In genomic region chr7:157228864-157229422, GRCh38 we compare ENCODE assay signal across 8 cellular contexts.
DNase-seq lines count a peak whose midpoint lies in the region; ATAC-seq and TF ChIP-seq lines count a peak whose summit lies in the region.

No MANE protein-coding gene starts in this region.

- H3K36me3 ChIP-seq in CD4-positive, CD25-positive, alpha-beta regulatory T cell (ENCODE audit: control insufficient read depth, insufficient read depth, low read length), result peaks cover 70% of the 10 kb centered on the region

- H3K4me3 Mint-ChIP-seq in CD4-positive, CD25-positive, alpha-beta regulatory T cell, result no peak overlapping the region
- H3K4me3 Mint-ChIP-seq in T-helper 17 cell, result no peak overlapping the region

- in situ Hi-C loops in GM13977 (cut with MboI; ENCODE audit: low pct_unique_long_range_greater_than_20kb, low sequenced_read_pairs, unreplicated experiment), result no loop called here

- peak; percentile 53 for TF ChIP-seq CTCF in GM13977 (IDR thresholded peaks at IDR 0.05; ENCODE audit: extremely low read depth, insufficient read depth, missing control alignments)

- no peaks in the 10 kb centered on the region for H3K9me3 ChIP-seq in CD4-positive, CD25-positive, alpha-beta regulatory T cell (ENCODE audit: control insufficient read depth in 2 of 2, low read length in 2 of 2)
- no peaks in the 10 kb centered on the region for H3K9me3 ChIP-seq in T-helper 17 cell (ENCODE audit: control insufficient read depth, low read length, poor library complexity, severe bottlenecking)

- H3K9me3 Mint-ChIP-seq in CD4-positive, CD25-positive, alpha-beta regulatory T cell, result no peaks in the 10 kb centered on the region

- no peak for ATAC-seq in CD4-positive, CD25-positive, alpha-beta regulatory T cell (ENCODE audit: low read depth in 2 of 2)
- ATAC-seq in T-helper 17 cell, result peak; percentile 58
- no peak for ATAC-seq in HG03457 (IDR thresholded peaks at IDR 0.05; ENCODE audit: unreplicated experiment)
- ATAC-seq in GM18520 (IDR thresholded peaks at IDR 0.05; ENCODE audit: unreplicated experiment), result no peak

- intact Hi-C loops in posterior vena cava (cut with DNase I), result no loop called here

- peaks cover 36% of the 10 kb centered on the region for H3K36me3 Mint-ChIP-seq in CD4-positive, CD25-positive, alpha-beta regulatory T cell
- peaks cover 2% of the 10 kb centered on the region for H3K36me3 Mint-ChIP-seq in T-helper 17 cell (ENCODE audit: low read depth)

- H3K27me3 ChIP-seq in CD4-positive, CD25-positive, alpha-beta regulatory T cell (ENCODE audit: control insufficient read depth, insufficient read depth, low read length), result no peaks in the 10 kb centered on the region

- no peak overlapping the region for H3K27ac Mint-ChIP-seq in CD4-positive, CD25-positive, alpha-beta regulatory T cell
- H3K27ac Mint-ChIP-seq in T-helper 17 cell, result no peak overlapping the region

- no peak overlapping the region for H3K4me3 ChIP-seq in CD4-positive, CD25-positive, alpha-beta regulatory T cell (ENCODE audit: low read depth, low read length)

- H3K4me1 Mint-ChIP-seq in CD4-positive, CD25-positive, alpha-beta regulatory T cell, result no peaks in the 10 kb centered on the region
- peaks cover 2% of the 10 kb centered on the region for H3K4me1 Mint-ChIP-seq in T-helper 17 cell

- peak in 2 of 3 donors; percentile 17 to 47 for DNase-seq in CD4-positive, CD25-positive, alpha-beta regulatory T cell
- DNase-seq in GM13977 (ENCODE audit: low spot score), result no peak
- DNase-seq in T-helper 17 cell, result peak in 1 of 3 donors; percentile 9
- DNase-seq in glomerular visceral epithelial cell (ENCODE audit: extremely low spot score), result peak; percentile 7
- DNase-seq in posterior vena cava (ENCODE audit: low spot score), result no peak
- DNase-seq in DMS153 treated with DMSO at 0.1 percent for 48 hours (lab: John Stamatoyannopoulos, UW; ENCODE audit: unreplicated experiment), result no peak

- no peaks in the 10 kb centered on the region for H3K27me3 Mint-ChIP-seq in CD4-positive, CD25-positive, alpha-beta regulatory T cell
- H3K27me3 Mint-ChIP-seq in T-helper 17 cell, result no peaks in the 10 kb centered on the region

- no peaks in the 10 kb centered on the region for H3K4me1 ChIP-seq in CD4-positive, CD25-positive, alpha-beta regulatory T cell (ENCODE audit: control insufficient read depth, insufficient read depth, low read length, poor library complexity, severe bottlenecking)

- H3K27ac ChIP-seq in CD4-positive, CD25-positive, alpha-beta regulatory T cell (ENCODE audit: insufficient read depth, low read length, poor library complexity, severe bottlenecking), result no peak overlapping the region

Comparison
In these comparisons a context has a peak if more than half of its experiments do, and no peak if none do; other contexts are left out.
1. DNase-seq: peak in CD4-positive, CD25-positive, alpha-beta regulatory T cell (2 of 3) and glomerular visceral epithelial cell (single experiment); none in GM13977 (single experiment), posterior vena cava (single experiment) and DMS153 treated with DMSO at 0.1 percent for 48 hours (single experiment).